ENCODE assay signal across 8 cellular contexts in the genomic region with DNA sequence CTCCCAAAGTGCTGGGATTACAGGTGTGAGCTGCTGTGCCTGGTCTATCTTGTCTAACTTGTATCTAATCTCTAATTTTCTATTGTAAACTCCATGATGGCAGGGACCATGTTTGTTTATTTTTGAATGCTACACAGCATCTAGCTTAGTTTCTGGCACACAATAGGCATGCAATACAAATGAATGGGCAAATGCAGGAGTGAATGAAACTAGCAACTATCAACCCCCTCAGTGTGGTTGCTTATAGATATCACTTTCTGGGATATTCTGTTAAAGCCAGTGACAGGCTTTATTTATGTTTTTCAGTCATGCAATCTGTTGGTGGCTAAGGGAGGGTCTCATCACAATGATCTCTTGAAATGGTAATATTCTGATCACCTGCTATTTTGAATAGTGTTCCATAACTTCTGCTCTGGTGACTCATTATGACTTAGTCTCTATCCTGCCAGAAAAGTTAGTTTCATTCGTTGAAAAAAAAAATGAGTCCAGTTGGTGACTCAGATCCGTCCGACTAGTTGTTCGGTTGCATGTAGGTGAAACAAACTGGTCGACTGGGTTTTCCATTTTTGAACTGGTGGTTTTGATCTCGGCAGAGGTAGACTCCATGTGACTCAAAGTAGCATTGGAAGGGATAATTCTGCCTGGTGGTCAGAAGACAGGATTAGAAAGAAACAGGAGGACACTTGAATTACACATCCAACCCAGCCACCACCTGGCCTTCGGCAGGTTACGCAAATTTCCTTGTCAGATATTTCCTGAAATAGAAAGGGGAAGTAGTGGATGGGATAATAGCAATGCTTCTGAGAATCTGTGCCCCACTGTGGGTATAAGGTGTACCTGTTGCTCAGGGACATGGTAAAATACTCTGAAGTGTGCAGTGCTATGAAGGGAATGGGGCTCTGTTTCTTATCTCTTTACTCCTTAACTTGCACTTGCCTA.
A peak's percentile ranks its signal among the peaks of the same experiment; 100 is the strongest.
DNase-seq lines count a peak whose midpoint lies in the region; ATAC-seq and TF ChIP-seq lines count a peak whose summit lies in the region.

No MANE protein-coding gene starts in this region.

- no peak overlapping the region for H3K27ac ChIP-seq in WERI-Rb-1

- peak; percentile 45 for ATAC-seq in GM21786 (IDR thresholded peaks at IDR 0.05; ENCODE audit: unreplicated experiment)

- no peak overlapping the region for H3K4me3 ChIP-seq in GM12865 (ENCODE audit: low read depth, low read length)
- no peak overlapping the region for H3K4me3 ChIP-seq in astrocyte of the cerebellum (ENCODE audit: low read depth, low read length)
- H3K4me3 ChIP-seq in WERI-Rb-1 (ENCODE audit: low read depth, low read length): no peak overlapping the region

- no peaks in the 10 kb centered on the region for H3K27me3 ChIP-seq in WERI-Rb-1 (ENCODE audit: insufficient read depth, low read depth, severe bottlenecking)

- TF ChIP-seq CTCF in GM12865 (IDR thresholded peaks at IDR 0.05; ENCODE audit: insufficient read depth, low read depth, low read length, missing control alignments) (no peak), astrocyte of the cerebellum (IDR thresholded peaks at IDR 0.05; ENCODE audit: low read depth, low read length, missing control alignments) (no peak), WERI-Rb-1 (IDR thresholded peaks at IDR 0.05; ENCODE audit: low read depth, low read length) (no peak)

- peak; percentile 83 for DNase-seq in GM12865 (ENCODE audit: low read depth)
- DNase-seq in KG1 (lab: John Stamatoyannopoulos, UW): peak; percentile 20
- DNase-seq in astrocyte of the cerebellum (ENCODE audit: low read depth): peak; percentile 27
- DNase-seq in WERI-Rb-1: no peak
- DNase-seq in putamen (ENCODE audit: low spot score): no peak
- no peak for DNase-seq in NCI-H128 (lab: John Stamatoyannopoulos, UW; ENCODE audit: unreplicated experiment)
- no peak for DNase-seq in GOT3 (lab: John Stamatoyannopoulos, UW)

- no peaks in the 10 kb centered on the region for H3K36me3 ChIP-seq in WERI-Rb-1

- in situ Hi-C loops in astrocyte of the cerebellum (cut with HindIII; ENCODE audit: low sequenced_read_pairs): no loop called here

- no peaks in the 10 kb centered on the region for H3K9me3 ChIP-seq in WERI-Rb-1 (ENCODE audit: severe bottlenecking)

Comparison
In these comparisons a context has a peak if more than half of its experiments do, and no peak if none do; other contexts are left out.
1. DNase-seq: peak in GM12865 (single experiment), KG1 (single experiment) and astrocyte of the cerebellum (single experiment); none in WERI-Rb-1 (single experiment), putamen (single experiment), NCI-H128 (single experiment) and GOT3 (single experiment).